In the genomic region with DNA sequence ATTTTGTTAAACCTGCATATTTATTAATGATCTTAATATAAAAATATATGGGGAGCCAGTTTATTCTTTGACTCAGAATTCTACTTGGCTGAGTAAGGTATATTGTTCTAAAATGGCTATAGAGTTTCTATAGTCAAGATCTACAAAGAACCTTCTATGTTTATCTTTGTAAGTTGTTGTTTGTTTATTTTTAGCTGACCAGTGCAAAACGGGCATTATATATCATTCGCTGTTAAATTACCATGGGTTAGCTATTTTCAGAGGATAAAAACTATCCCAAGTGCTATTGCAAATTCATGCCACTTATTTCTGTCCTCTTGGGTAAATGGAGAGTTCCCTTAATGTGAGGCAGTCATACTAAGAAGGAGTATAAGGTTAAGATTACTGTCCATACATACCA, we compare ENCODE assay signal across 37 cellular contexts. TPM values are rescaled to one million over a fixed set of nuclear protein-coding genes. Genes with fewer than 3 reads are reported as not detected.
"Had no signal": no experiment of that assay in that cellular context is flagged by ENCODE, and none has a peak within 500 bp of the region (broad histone marks: within the 10 kb centered on the region; RNA-seq: fewer than 3 reads in every experiment).

No MANE protein-coding gene starts in this region.

- H3K27me3 ChIP-seq: adrenal gland, ascending aorta, cardiac muscle cell had no signal

- H3K27ac ChIP-seq: adrenal gland, ascending aorta, body of pancreas, brain microvascular endothelial cell, breast epithelium, cardiac muscle cell had no signal

- H3K9me3 ChIP-seq: adrenal gland, ascending aorta, body of pancreas had no signal

- DNase-seq: activated effector memory CD4-positive, alpha-beta T cell treated with anti-CD3 and anti-CD28 coated beads, Interleukin-2, amount 50 U/mL, for 16 hours; activated effector memory CD4-positive, alpha-beta T cell treated with Interleukin-2 at 50 U/mL for 16 hours; activated gamma-delta T cell; activated gamma-delta T cell treated with Interleukin-2 at 50 U/mL for 16 hours; activated naive CD4-positive, alpha-beta T cell; activated naive CD4-positive, alpha-beta T cell treated with anti-CD3 and anti-CD28 coated beads for 36 hours; activated naive CD4-positive, alpha-beta T cell treated with anti-CD3 and anti-CD28 coated beads, Interleukin-2, amount 10 ng/mL, durations not matched to agents 7 days and 5 days; activated naive CD4-positive, alpha-beta T cell treated with anti-CD3 and anti-CD28 coated beads, Interleukin-2, amount 50 U/mL, for 16 hours; activated naive CD4-positive, alpha-beta T cell treated with Interleukin-2 at 50 U/mL for 16 hours; activated naive CD8-positive, alpha-beta T cell treated with anti-CD3 and anti-CD28 coated beads for 36 hours; activated naive CD8-positive, alpha-beta T cell treated with anti-CD3 and anti-CD28 coated beads, Interleukin-2, amount 10 ng/mL, durations not matched to agents 7 days and 5 days; activated naive CD8-positive, alpha-beta T cell treated with anti-CD3 and anti-CD28 coated beads, Interleukin-2, amount 50 U/mL, for 24 hours; activated T-cell treated with anti-CD3 and anti-CD28 coated beads, Interleukin-2, amount 50 U/mL, for 24 hours; activated T-cell treated with anti-CD3 and anti-CD28 coated beads, Interleukin-2, amount 50 U/mL, for 4 hours; activated T-cell treated with anti-CD3 and anti-CD28 coated beads, Interleukin-2, amount 50 U/mL, for 48 hours; activated T-cell treated with anti-CD3 and anti-CD28 coated beads, Interleukin-2, amount 50 U/mL, for 72 hours; adrenal gland; amniotic stem cell; amygdala; anterior cingulate cortex; aorta; body of pancreas; brain microvascular endothelial cell; caudate nucleus; central memory CD4-positive, alpha-beta T cell; cerebellar nuclear complex had no signal

- H3K4me1 ChIP-seq: adrenal gland, ascending aorta had no signal

- H3K4me3 ChIP-seq: adrenal gland, ascending aorta, body of pancreas, breast epithelium, cardiac muscle cell had no signal

- ATAC-seq: activated naive CD4-positive, alpha-beta T cell treated with anti-CD3 and anti-CD28 coated beads, Interleukin-2, amount 50 U/mL, for 72 hours; activated naive CD8-positive, alpha-beta T cell treated with anti-CD3 and anti-CD28 coated beads, Interleukin-2, amount 50 U/mL, for 24 hours; activated T-cell treated with anti-CD3 and anti-CD28 coated beads, Interleukin-2, amount 50 U/mL, for 4 hours; activated T-cell treated with anti-CD3 and anti-CD28 coated beads, Interleukin-2, amount 50 U/mL, for 72 hours; activated T-helper 17 cell treated with anti-CD3 and anti-CD28 coated beads, Interleukin-2, amount 50 U/mL, for 72 hours; body of pancreas had no signal

- FAIRE-seq: astrocyte, bronchial epithelial cell had no signal

- H3K36me3 ChIP-seq: adrenal gland, ascending aorta, brain microvascular endothelial cell, breast epithelium, cardiac muscle cell had no signal

RNA-seq across cellular contexts. Expression of gene SPOCK3, which starts 5.3 kb away (rescaled TPM):
- total RNA-seq: activated naive CD4-positive, alpha-beta T cell treated with anti-CD3 and anti-CD28 coated beads for 36 hours; activated naive CD4-positive, alpha-beta T cell treated with anti-CD3 and anti-CD28 coated beads, Interleukin-2, amount 50 U/mL, for 72 hours; activated naive CD8-positive, alpha-beta T cell treated with anti-CD3 and anti-CD28 coated beads, Interleukin-2, amount 10 ng/mL, durations not matched to agents 7 days and 5 days; activated T-cell treated with anti-CD3 and anti-CD28 coated beads, Interleukin-2, amount 50 U/mL, for 4 hours; activated T-cell treated with anti-CD3 and anti-CD28 coated beads, Interleukin-2, amount 50 U/mL, for 72 hours; activated T-helper 1 cell treated with anti-CD3 and anti-CD28 coated beads, Interleukin-12 subunit alpha, Interleukin-12 subunit beta, Interleukin-2, Interleukin-4 antibody, amounts not matched to agents 30 ng/mL and 10 ng/mL and 1 ng/mL, durations not matched to agents 14 hours and 24 hours and 36 hours; activated T-helper 17 cell treated with anti-CD3 and anti-CD28 coated beads, Interleukin-2, amount 50 U/mL, for 72 hours; activated T-helper 2 cell treated with anti-CD3 and anti-CD28 coated beads, Interferon-gamma antibody, Interleukin-2, Interleukin-4, amounts not matched to agents 10 μg/mL and 5 μg/mL and 100 μg/mL, durations not matched to agents 14 hours and 24 hours and 36 hours; aorta; ascending aorta; body of pancreas; cardiac septum; chondrocyte had no signal
- polyA plus RNA-seq: aorta had no signal
